3 cellular contexts compared by ENCODE assay signal in genomic region chr16:28607681-28608495, GRCh38. TPM values are rescaled to one million over a fixed set of nuclear protein-coding genes. Genes with fewer than 3 reads are reported as not detected.
"Had no signal": no experiment of that assay in that cellular context is flagged by ENCODE, and none has a peak within 500 bp of the region (broad histone marks: within the 10 kb centered on the region; RNA-seq: fewer than 3 reads in every experiment).

No MANE protein-coding gene starts in this region.

RNA-seq across cellular contexts. Expression of gene SULT1A2, which starts 11.0 kb away (rescaled TPM):
- total RNA-seq: SJSA1 had no signal

RNA-seq across cellular contexts. Expression of gene NPIPB8, which starts 30.0 kb away (rescaled TPM):
- total RNA-seq: NCI-H460, Right ventricle myocardium superior, SJSA1 had no signal
